13 cellular contexts compared by ENCODE assay signal in the genomic region with DNA sequence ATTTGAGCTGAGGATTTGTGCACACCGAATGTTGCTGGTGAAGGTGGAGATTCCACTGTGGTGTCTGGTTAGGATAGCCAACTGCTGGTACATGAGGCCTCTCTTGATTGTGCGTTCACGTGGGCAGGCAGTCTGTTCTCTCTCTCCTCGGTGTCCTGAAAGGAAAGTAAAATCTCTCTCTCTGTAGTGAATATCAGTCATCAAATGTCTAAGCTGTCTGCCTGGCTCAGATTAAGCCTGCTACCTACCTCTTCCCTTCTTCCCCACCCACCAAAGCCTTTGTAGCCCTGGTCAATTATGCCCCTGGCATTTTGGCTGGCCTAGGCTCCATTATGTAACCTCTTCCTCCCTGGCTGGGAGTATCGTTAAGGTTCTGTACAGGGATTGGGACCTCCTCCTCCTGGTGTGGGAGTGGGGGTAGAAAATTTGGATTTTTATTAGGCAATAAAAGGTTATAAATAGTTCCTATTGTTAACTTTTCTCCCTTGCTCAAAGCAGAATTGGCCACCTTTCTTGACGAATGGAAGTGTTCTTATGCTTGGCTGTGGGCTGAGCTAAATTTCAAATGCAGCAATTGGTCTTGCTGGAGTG.
DNase-seq lines count a peak whose midpoint lies in the region; ATAC-seq and TF ChIP-seq lines count a peak whose summit lies in the region.
"Had no signal": no experiment of that assay in that cellular context is flagged by ENCODE, and none has a peak within 500 bp of the region (broad histone marks: within the 10 kb centered on the region; RNA-seq: fewer than 3 reads in every experiment).

No MANE protein-coding gene starts in this region.

- CTCF ChIA-PET in SK-N-SH (lab: Yijun Ruan, JAX): interaction anchor here (0.7 to 1.4 kb wide), 4 partner anchors 11 to 26 kb away, joined by 3 read pairs; no protein-coding TSS in a partner anchor

- peak overlapping the region; percentile 87 to 97 for H3K27ac ChIP-seq in SK-N-SH (ENCODE audit: low read depth in 2 of 2, low read length in 1 of 2)
- H3K27ac ChIP-seq in epithelial cell of prostate: peak overlapping the region; percentile 62
- H3K27ac ChIP-seq in muscle layer of colon (ENCODE audit: low read depth, low read length): peak overlapping the region; percentile 5
- H3K27ac ChIP-seq in uterus: peak overlapping the region; percentile 70 to 75
- H3K27ac ChIP-seq: A549, KMS-11 had no signal

- no peaks in the 10 kb centered on the region for H3K27me3 Mint-ChIP-seq in activated CD4-positive, alpha-beta T cell treated with anti-CD3 and anti-CD28 coated beads, Interleukin-2, amount 10 ng/mL, durations not matched to agents 24 days and 14 days
- H3K27me3 Mint-ChIP-seq: progenitor cell of endocrine pancreas had no signal

- no peak for ATAC-seq in SK-N-SH treated with all-trans-retinoic acid at 6 μM for 48 hours
- ATAC-seq: A549 had no signal

- no peak overlapping the region for H2AFZ ChIP-seq in SK-N-SH (ENCODE audit: low read depth)

- H3K9ac ChIP-seq in SK-N-SH (peak overlapping the region; percentile 81; the same call in 1 of the 2 replicates), muscle layer of colon (ENCODE audit: low read length) (no peak overlapping the region)
- H3K9ac ChIP-seq: KMS-11 had no signal

- H3K36me3 ChIP-seq in SK-N-SH (replicated peaks in 1 of 2; ENCODE audit: control insufficient read depth in 1 of 2, insufficient read depth in 2 of 2, low read length in 1 of 2): no peaks in the 10 kb centered on the region
- peaks cover 3% of the 10 kb centered on the region for H3K36me3 ChIP-seq in muscle layer of colon (ENCODE audit: insufficient read depth, low read length)
- H3K36me3 ChIP-seq in uterus: no peaks in the 10 kb centered on the region

- H3K27ac Mint-ChIP-seq in activated CD4-positive, alpha-beta T cell treated with anti-CD3 and anti-CD28 coated beads, Interleukin-2, amount 10 ng/mL, durations not matched to agents 24 days and 14 days: no peak overlapping the region
- H3K27ac Mint-ChIP-seq: activated naive CD8-positive, alpha-beta T cell; progenitor cell of endocrine pancreas had no signal

- no peak for TF ChIP-seq RAD21 in SK-N-SH (IDR thresholded peaks at IDR 0.05; ENCODE audit: low read length)

- no peaks in the 10 kb centered on the region for H3K9me3 Mint-ChIP-seq in activated CD4-positive, alpha-beta T cell treated with anti-CD3 and anti-CD28 coated beads, Interleukin-2, amount 10 ng/mL, durations not matched to agents 24 days and 14 days

- peaks cover 35 to 44% of the 10 kb centered on the region in 2 experiments for H3K4me1 ChIP-seq in SK-N-SH (ENCODE audit: control insufficient read depth in 1 of 2, insufficient read depth in 2 of 2, low read depth in 1 of 2, low read length in 1 of 2)
- H3K4me1 ChIP-seq in muscle layer of colon (ENCODE audit: insufficient read depth, low read length): peaks cover 44% of the 10 kb centered on the region
- peaks cover 4 to 6% of the 10 kb centered on the region in 2 donors for H3K4me1 ChIP-seq in uterus

- H4K20me1 ChIP-seq in SK-N-SH (ENCODE audit: insufficient read depth): no peaks in the 10 kb centered on the region

- 75% methylated on average over 6 of the region's 6 CpGs for WGBS in SK-N-SH (ENCODE audit: low lambda C conversion rate)

- H3K4me3 Mint-ChIP-seq in activated CD4-positive, alpha-beta T cell treated with anti-CD3 and anti-CD28 coated beads, Interleukin-2, amount 10 ng/mL, durations not matched to agents 24 days and 14 days: no peak overlapping the region
- H3K4me3 Mint-ChIP-seq: activated naive CD8-positive, alpha-beta T cell had no signal

- TF ChIP-seq POLR2A in uterus (IDR thresholded peaks at IDR 0.05): no peak

- no peaks in the 10 kb centered on the region for H3K36me3 Mint-ChIP-seq in activated CD4-positive, alpha-beta T cell treated with anti-CD3 and anti-CD28 coated beads, Interleukin-2, amount 10 ng/mL, durations not matched to agents 24 days and 14 days (ENCODE audit: low read depth)
- H3K36me3 Mint-ChIP-seq: activated naive CD8-positive, alpha-beta T cell had no signal

- H3K27me3 ChIP-seq in SK-N-SH (ENCODE audit: insufficient read depth): no peaks in the 10 kb centered on the region
- H3K27me3 ChIP-seq in muscle layer of colon (ENCODE audit: control insufficient read depth in 1 of 2, insufficient read depth in 2 of 2, low read length in 2 of 2): no peaks in the 10 kb centered on the region
- no peaks in the 10 kb centered on the region for H3K27me3 ChIP-seq in uterus

- TF ChIP-seq EP300 in SK-N-SH (IDR thresholded peaks at IDR 0.05; ENCODE audit: borderline replicate concordance in 1 of 2, low read depth in 1 of 2, low read length in 1 of 2): no peak

- no peaks in the 10 kb centered on the region for H3K9me3 ChIP-seq in SK-N-SH
- H3K9me3 ChIP-seq in muscle layer of colon (ENCODE audit: low read length): no peaks in the 10 kb centered on the region
- no peaks in the 10 kb centered on the region for H3K9me3 ChIP-seq in uterus
- H3K9me3 ChIP-seq: A549 had no signal

- H3K4me2 ChIP-seq in SK-N-SH: peak overlapping the region; percentile 72
- H3K4me2 ChIP-seq: A549, KMS-11 had no signal

- peaks cover 27% of the 10 kb centered on the region for H3K79me2 ChIP-seq in SK-N-SH (ENCODE audit: insufficient read depth)

- H3K9me2 ChIP-seq in SK-N-SH: no peaks in the 10 kb centered on the region

- DNase-seq in SK-N-SH (no peak), epithelial cell of prostate (ENCODE audit: low read depth, low spot score) (no peak), uterus (no peak), cerebellum (ENCODE audit: low spot score) (no peak), NCI-H2196 treated with DMSO at 0.1 percent for 48 hours (lab: John Stamatoyannopoulos, UW; ENCODE audit: unreplicated experiment) (no peak)
- no peak for DNase-seq in activated CD4-positive, alpha-beta T cell treated with anti-CD3 and anti-CD28 coated beads, Interleukin-2, amount 10 ng/mL, durations not matched to agents 24 days and 14 days
- DNase-seq: activated CD4-positive, alpha-beta T cell treated with anti-CD3 and anti-CD28 coated beads, Interleukin-2, amount 50 U/mL, for 4 hours had no signal

- no peaks in the 10 kb centered on the region for H3K4me1 Mint-ChIP-seq in activated CD4-positive, alpha-beta T cell treated with anti-CD3 and anti-CD28 coated beads, Interleukin-2, amount 10 ng/mL, durations not matched to agents 24 days and 14 days

- POLR2A ChIA-PET in SK-N-SH (lab: Yijun Ruan, JAX): no interaction called here

- intact Hi-C loops in uterus (cut with DNase I; ENCODE audit: low total_unique reads): no loop called here
- intact Hi-C loops in activated CD4-positive, alpha-beta T cell treated with anti-CD3 and anti-CD28 coated beads, Interleukin-2, amount 10 ng/mL, durations not matched to agents 24 days and 14 days (cut with micrococcal nuclease): no loop called here

- TF ChIP-seq CTCF in SK-N-SH (IDR thresholded peaks at IDR 0.05) (no peak), uterus (IDR thresholded peaks at IDR 0.05) (no peak)

- peaks cover 25% of the 10 kb centered on the region for H3F3A ChIP-seq in SK-N-SH (replicated peaks; ENCODE audit: insufficient read depth)

- H3K4me3 ChIP-seq in SK-N-SH (ENCODE audit: low read depth in 2 of 2, low read length in 1 of 2): no peak overlapping the region
- H3K4me3 ChIP-seq in muscle layer of colon (ENCODE audit: low read depth in 1 of 2, low read length in 2 of 2): peak overlapping the region in 1 of 2 donors; percentile 10
- no peak overlapping the region for H3K4me3 ChIP-seq in uterus
- H3K4me3 ChIP-seq: A549 had no signal

TF ChIP-seq in SK-N-SH, 30 proteins besides CTCF, POLR2A, EP300 and RAD21:
- TF ChIP-seq RXRA (IDR thresholded peaks at IDR 0.05; ENCODE audit: borderline replicate concordance, low read depth): no peak

TF ChIP-seq in SK-N-SH treated with all-trans-retinoic acid at 6 μM for 48 hours, 23 proteins besides CTCF, POLR2A, EP300 and RAD21:
- TF ChIP-seq TSHZ2 (CRISPR knock-in tag; IDR thresholded peaks at IDR 0.05): no peak

Comparison
In these comparisons a context has a peak if more than half of its experiments do, and no peak if none do; other contexts are left out.
1. H3K27ac ChIP-seq: peak in every context shown above with its lines; median percentile 92 in SK-N-SH; 72 in uterus; 62 in epithelial cell of prostate; 5 in muscle layer of colon.